In genomic region chr6:56364482-56365313, GRCh38 we compare ENCODE assay signal across 11 cellular contexts.
DNase-seq lines count a peak whose midpoint lies in the region; ATAC-seq, FAIRE-seq and TF ChIP-seq lines count a peak whose summit lies in the region.
"Had no signal": no experiment of that assay in that cellular context is flagged by ENCODE, and none has a peak within 500 bp of the region (broad histone marks: within the 10 kb centered on the region; RNA-seq: fewer than 3 reads in every experiment).

No MANE protein-coding gene starts in this region.

- intact Hi-C loops in lower lobe of right lung (cut with DNase I), result no loop called here

- no peaks in the 10 kb centered on the region for H3K9me3 ChIP-seq in lower lobe of right lung

- H3K36me3 ChIP-seq in lower lobe of right lung, result no peaks in the 10 kb centered on the region

- peak; percentile 75 for FAIRE-seq in RCC 7860 (lab: Jason Lieb, UNC)

- TF ChIP-seq CTCF in lower lobe of right lung (IDR thresholded peaks at IDR 0.05), result no peak

- H3K27ac ChIP-seq in lower lobe of right lung, result no peak overlapping the region

- peak; percentile 51 for ATAC-seq in GM18867 (IDR thresholded peaks at IDR 0.05; ENCODE audit: unreplicated experiment)
- ATAC-seq in GM18519 (IDR thresholded peaks at IDR 0.05; ENCODE audit: low FRiP score, unreplicated experiment), result no peak
- ATAC-seq in lower lobe of right lung, result no peak

- peak; percentile 28 for DNase-seq in RCC 7860 (ENCODE audit: low spot score)
- DNase-seq in fibroblast of gingiva (ENCODE audit: low read depth), result peak; percentile 27
- peak; percentile 79 for DNase-seq in skeletal muscle cell (ENCODE audit: low read depth)
- DNase-seq in NCI-H82 treated with DMSO at 0.1 percent for 48 hours (lab: John Stamatoyannopoulos, UW; ENCODE audit: unreplicated experiment), result no peak
- DNase-seq in lower lobe of right lung, result no peak
- no peak for DNase-seq in epidermal melanocyte (ENCODE audit: insufficient read length, low spot score)
- DNase-seq: activated CD4-positive, alpha-beta T cell treated with anti-CD3 and anti-CD28 coated beads, Interleukin-2, amount 10 ng/mL, durations not matched to agents 24 days and 14 days; naive B cell; NCI-H187 had no signal

- peaks cover 11% of the 10 kb centered on the region for H3K4me1 ChIP-seq in lower lobe of right lung

- H3K4me3 ChIP-seq in skeletal muscle cell (ENCODE audit: low read depth, low read length) (no peak overlapping the region), lower lobe of right lung (no peak overlapping the region)

- no peaks in the 10 kb centered on the region for H3K27me3 ChIP-seq in lower lobe of right lung (ENCODE audit: low read depth)

Comparison
In these comparisons a context has a peak if more than half of its experiments do, and no peak if none do; other contexts are left out.
1. DNase-seq: peak in RCC 7860 (single experiment), fibroblast of gingiva (single experiment) and skeletal muscle cell (single experiment); none in NCI-H82 treated with DMSO at 0.1 percent for 48 hours (single experiment), lower lobe of right lung (single experiment) and epidermal melanocyte (single experiment).